Comparison of ENCODE assay signal across 1 cellular context in the genomic region with DNA sequence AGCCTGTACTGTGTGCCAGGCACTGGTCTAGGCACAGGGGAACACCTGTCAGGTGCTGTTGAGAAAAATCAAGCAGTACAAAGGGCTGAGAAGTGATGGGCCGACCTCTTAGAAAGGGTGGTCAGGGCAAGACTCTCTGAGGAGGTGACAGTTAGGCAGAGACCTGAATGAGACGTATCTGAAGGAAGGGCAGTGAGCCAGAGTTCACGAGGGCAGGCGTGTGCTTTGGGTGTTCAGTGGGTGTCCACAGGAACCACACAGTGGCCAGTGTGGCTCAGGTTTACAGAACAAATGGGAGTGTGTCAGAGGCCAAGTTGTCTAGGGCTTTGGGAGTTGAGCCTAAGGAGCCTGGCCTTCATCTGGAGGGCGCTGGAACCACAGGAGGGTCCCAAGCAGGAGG.
TF ChIP-seq lines count a peak whose summit lies in the region.

No MANE protein-coding gene starts in this region.

TF ChIP-seq in GM12878, 131 proteins besides CTCF, POLR2A, EP300 and RAD21:
- TF ChIP-seq ZNF24 (IDR thresholded peaks at IDR 0.05): no peak
- TF ChIP-seq, protein P1, sequence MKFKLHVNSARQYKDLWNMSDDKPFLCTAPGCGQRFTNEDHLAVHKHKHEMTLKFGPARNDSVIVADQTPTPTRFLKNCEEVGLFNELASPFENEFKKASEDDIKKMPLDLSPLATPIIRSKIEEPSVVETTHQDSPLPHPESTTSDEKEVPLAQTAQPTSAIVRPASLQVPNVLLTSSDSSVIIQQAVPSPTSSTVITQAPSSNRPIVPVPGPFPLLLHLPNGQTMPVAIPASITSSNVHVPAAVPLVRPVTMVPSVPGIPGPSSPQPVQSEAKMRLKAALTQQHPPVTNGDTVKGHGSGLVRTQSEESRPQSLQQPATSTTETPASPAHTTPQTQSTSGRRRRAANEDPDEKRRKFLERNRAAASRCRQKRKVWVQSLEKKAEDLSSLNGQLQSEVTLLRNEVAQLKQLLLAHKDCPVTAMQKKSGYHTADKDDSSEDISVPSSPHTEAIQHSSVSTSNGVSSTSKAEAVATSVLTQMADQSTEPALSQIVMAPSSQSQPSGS (IDR thresholded peaks at IDR 0.05; ENCODE audit: low read length): no peak
